12 cellular contexts compared by ENCODE assay signal in genomic region chr2:19073522-19073921, GRCh38.
A peak's percentile ranks its signal among the peaks of the same experiment; 100 is the strongest.
DNase-seq lines count a peak whose midpoint lies in the region; ATAC-seq and TF ChIP-seq lines count a peak whose summit lies in the region.
"Had no signal": no experiment of that assay in that cellular context is flagged by ENCODE, and none has a peak within 500 bp of the region (broad histone marks: within the 10 kb centered on the region; RNA-seq: fewer than 3 reads in every experiment).

No MANE protein-coding gene starts in this region.

- H3K36me3 ChIP-seq in mucosa of descending colon (ENCODE audit: low read depth): no peaks in the 10 kb centered on the region
- no peaks in the 10 kb centered on the region for H3K36me3 ChIP-seq in thyroid gland
- H3K36me3 ChIP-seq in BE2C: no peaks in the 10 kb centered on the region
- no peaks in the 10 kb centered on the region for H3K36me3 ChIP-seq in Karpas-422 (ENCODE audit: insufficient read depth, low read length)
- H3K36me3 ChIP-seq: left lung had no signal

- DNase-seq in Daoy (ENCODE audit: low read depth) (peak; percentile 86), LoVo (ENCODE audit: low spot score) (peak; percentile 46), coronary artery (ENCODE audit: low spot score) (peak; percentile 70), mucosa of descending colon (no peak), thyroid gland (no peak), BE2C (no peak), Karpas-422 (no peak)
- no peak for DNase-seq in activated T-cell treated with anti-CD3 and anti-CD28 coated beads, Interleukin-2, amount 50 U/mL, for 1 hour
- DNase-seq: activated T-cell treated with anti-CD3 and anti-CD28 coated beads for 4 hours, DMS79 treated with DMSO at 0.1 percent for 48 hours, T-helper 1 cell had no signal

- no peaks in the 10 kb centered on the region for H4K20me1 ChIP-seq in Karpas-422 (ENCODE audit: insufficient read depth, low read depth, low read length)

- no peak overlapping the region for H3K9ac ChIP-seq in Karpas-422 (ENCODE audit: low read length)

- no peak overlapping the region for H2AFZ ChIP-seq in Karpas-422 (ENCODE audit: low read length)

- TF ChIP-seq CTCF in coronary artery (IDR thresholded peaks at IDR 0.05) (no peak), mucosa of descending colon (IDR thresholded peaks at IDR 0.05) (no peak), thyroid gland (IDR thresholded peaks at IDR 0.05) (no peak), BE2C (IDR thresholded peaks at IDR 0.05; ENCODE audit: low read depth, low read length) (no peak)

- peak; percentile 31 for ATAC-seq in mucosa of descending colon
- ATAC-seq: left lung had no signal

- no peaks in the 10 kb centered on the region for H3K79me2 ChIP-seq in Karpas-422 (ENCODE audit: low read length)

- H3K4me3 ChIP-seq in coronary artery (no peak overlapping the region), mucosa of descending colon (no peak overlapping the region), thyroid gland (replicated peaks in 1 of 3) (no peak overlapping the region), BE2C (ENCODE audit: low read depth, low read length) (no peak overlapping the region), Karpas-422 (ENCODE audit: low read length) (no peak overlapping the region)
- H3K4me3 ChIP-seq: left lung had no signal

- H3K9me2 ChIP-seq in Karpas-422 (replicated peaks; ENCODE audit: insufficient read depth, low read length): no peaks in the 10 kb centered on the region

- no peaks in the 10 kb centered on the region for H3K4me1 ChIP-seq in mucosa of descending colon (ENCODE audit: low read depth)
- no peaks in the 10 kb centered on the region for H3K4me1 ChIP-seq in thyroid gland
- no peaks in the 10 kb centered on the region for H3K4me1 ChIP-seq in BE2C
- H3K4me1 ChIP-seq in Karpas-422 (ENCODE audit: low read length): no peaks in the 10 kb centered on the region
- H3K4me1 ChIP-seq: left lung had no signal

- 86 to 100% methylated on average over 1 to 4 of the region's 4 CpGs for WGBS in thyroid gland, 2 donors

- H3K27ac ChIP-seq in coronary artery (no peak overlapping the region), thyroid gland (no peak overlapping the region), Karpas-422 (ENCODE audit: low read length) (no peak overlapping the region)
- H3K27ac ChIP-seq: left lung had no signal

- H3K27me3 ChIP-seq in thyroid gland (no peaks in the 10 kb centered on the region), BE2C (no peaks in the 10 kb centered on the region), Karpas-422 (ENCODE audit: low read length) (no peaks in the 10 kb centered on the region)
- H3K27me3 ChIP-seq: left lung had no signal

- TF ChIP-seq POLR2A in thyroid gland (IDR thresholded peaks at IDR 0.05): no peak

- no peaks in the 10 kb centered on the region for H3K9me3 ChIP-seq in mucosa of descending colon
- no peaks in the 10 kb centered on the region for H3K9me3 ChIP-seq in thyroid gland
- H3K9me3 ChIP-seq in BE2C: no peaks in the 10 kb centered on the region
- H3K9me3 ChIP-seq in Karpas-422 (ENCODE audit: low read length): no peaks in the 10 kb centered on the region

- no peak overlapping the region for H3K4me2 ChIP-seq in Karpas-422 (ENCODE audit: low read depth, low read length, poor library complexity, severe bottlenecking)

- intact Hi-C loops in mucosa of descending colon (cut with DNase I, micrococcal nuclease): no loop called here
- intact Hi-C loops in thyroid gland (cut with DNase I): no loop called here

Comparison
In these comparisons a context has a peak if more than half of its experiments do, and no peak if none do; other contexts are left out.
1. DNase-seq: peak in Daoy (single experiment), LoVo (single experiment) and coronary artery (single experiment); none in mucosa of descending colon (0 of 3), thyroid gland (0 of 2), activated T-cell treated with anti-CD3 and anti-CD28 coated beads, Interleukin-2, amount 50 U/mL, for 1 hour (single experiment), BE2C (single experiment) and Karpas-422 (single experiment).